ENCODE assay signal across 25 cellular contexts in genomic region chr5:59729820-59730219, GRCh38.
DNase-seq lines count a peak whose midpoint lies in the region; ATAC-seq, FAIRE-seq and TF ChIP-seq lines count a peak whose summit lies in the region.
"Had no signal": no experiment of that assay in that cellular context is flagged by ENCODE, and none has a peak within 500 bp of the region (broad histone marks: within the 10 kb centered on the region; RNA-seq: fewer than 3 reads in every experiment).

No MANE protein-coding gene starts in this region.

- FAIRE-seq in GM12878 (lab: Jason Lieb, UNC) = peak; percentile 13
- FAIRE-seq: A549, GM12891, GM19239 had no signal

- no peak for TF ChIP-seq POLR2A in GM12878 (IDR thresholded peaks at IDR 0.05; ENCODE audit: low read depth, low read length)

- CTCF ChIA-PET in GM12878 (lab: Yijun Ruan, JAX) = interaction anchor here (0.9 to 1.5 kb wide), 4 partner anchors 10 to 340 kb away, joined by 3 to 4 read pairs (median 4); no protein-coding TSS in a partner anchor

- H3K4me2 ChIP-seq in GM12878 (ENCODE audit: control insufficient read depth, insufficient read depth) = no peak overlapping the region
- no peak overlapping the region for H3K4me2 ChIP-seq in neural progenitor cell
- H3K4me2 ChIP-seq: A549; BLaER1 treated with 17β-estradiol and CSF1 and Interleukin-3, amounts not matched to agents 10 nM and 100 nM had no signal

- TF ChIP-seq EP300 in GM12878 (IDR thresholded peaks at IDR 0.05; ENCODE audit: borderline replicate concordance in 1 of 2, control insufficient read depth in 1 of 2, low read depth in 2 of 2, low read length in 2 of 2) = no peak

- H3F3A ChIP-seq in neural progenitor cell (ENCODE audit: low read depth) = no peaks in the 10 kb centered on the region

- no peak overlapping the region for H3K4me3 ChIP-seq in GM12878
- no peak overlapping the region for H3K4me3 ChIP-seq in neural progenitor cell
- H3K4me3 ChIP-seq: A549; BLaER1 treated with 17β-estradiol and CSF1 and Interleukin-3, amounts not matched to agents 10 nM and 100 nM had no signal

- H3K4me3 Mint-ChIP-seq in glutamatergic neuron (ENCODE audit: unreplicated experiment) (no peak overlapping the region), neural progenitor cell (no peak overlapping the region)
- H3K4me3 Mint-ChIP-seq: B cell; CD4-positive, alpha-beta T cell; CD8-positive, alpha-beta T cell had no signal

- no TSS peak for BruUV-seq in GM12878 (replicated peaks; lab: Mats Ljungman, UMichigan)

- no peaks in the 10 kb centered on the region for H3K36me3 Mint-ChIP-seq in glutamatergic neuron (ENCODE audit: unreplicated experiment)
- H3K36me3 Mint-ChIP-seq in neural progenitor cell = no peaks in the 10 kb centered on the region
- H3K36me3 Mint-ChIP-seq: CD8-positive, alpha-beta T cell had no signal

- H3K9me3 Mint-ChIP-seq in glutamatergic neuron (ENCODE audit: unreplicated experiment) (peaks cover 2% of the 10 kb centered on the region), neural progenitor cell (no peaks in the 10 kb centered on the region)
- H3K9me3 Mint-ChIP-seq: CD4-positive, alpha-beta T cell; CD8-positive, alpha-beta T cell had no signal

- no peak overlapping the region for H2AFZ ChIP-seq in GM12878 (ENCODE audit: control insufficient read depth, low read depth, low read length)
- H2AFZ ChIP-seq in neural progenitor cell (replicated peaks) = peak overlapping the region; percentile 19

- 88% methylated on average over 2 of the region's 2 CpGs for WGBS in GM12878 (ENCODE audit: insufficient coverage, insufficient replicate concordance, low lambda C conversion rate, missing lambda C conversion rate)

- H3K4me1 ChIP-seq in GM12878 (ENCODE audit: control insufficient read depth, insufficient read depth, low read length) = no peaks in the 10 kb centered on the region
- peaks cover 8% of the 10 kb centered on the region for H3K4me1 ChIP-seq in neural progenitor cell
- H3K4me1 ChIP-seq: BLaER1 treated with 17β-estradiol and CSF1 and Interleukin-3, amounts not matched to agents 10 nM and 100 nM; Caco-2 had no signal

- ATAC-seq in GM12878 (no peak), GM19455 (IDR thresholded peaks at IDR 0.05; ENCODE audit: unreplicated experiment) (no peak), sciatic nerve (no peak)
- ATAC-seq: A549; CD8-positive, alpha-beta T cell had no signal

- H3K27ac Mint-ChIP-seq in glutamatergic neuron (ENCODE audit: unreplicated experiment) (peak overlapping the region; percentile 20), neural progenitor cell (no peak overlapping the region)
- H3K27ac Mint-ChIP-seq: B cell; CD4-positive, alpha-beta T cell; CD8-positive, alpha-beta T cell had no signal

- no peak overlapping the region for H3K27ac ChIP-seq in GM12878 (ENCODE audit: control insufficient read depth, insufficient read depth)
- no peak overlapping the region for H3K27ac ChIP-seq in neural progenitor cell
- H3K27ac ChIP-seq: A549; BLaER1 treated with 17β-estradiol and CSF1 and Interleukin-3, amounts not matched to agents 10 nM and 100 nM; C4-2B had no signal

- no peak for TF ChIP-seq RAD21 in GM12878 (IDR thresholded peaks at IDR 0.05; ENCODE audit: insufficient read depth, low read depth, low read length)

- H3K9me3 ChIP-seq in GM12878 (replicated peaks; ENCODE audit: control insufficient read depth, insufficient read depth, low read length) = no peaks in the 10 kb centered on the region
- H3K9me3 ChIP-seq in neural progenitor cell (ENCODE audit: low read depth) = no peaks in the 10 kb centered on the region
- H3K9me3 ChIP-seq: A549; BLaER1 treated with 17β-estradiol and CSF1 and Interleukin-3, amounts not matched to agents 10 nM and 100 nM; Caco-2 had no signal

- in situ Hi-C loops in GM12878 (cut with MboI) = no loop called here

- no peaks in the 10 kb centered on the region for H3K27me3 ChIP-seq in GM12878 (replicated peaks in 1 of 2; ENCODE audit: control insufficient read depth in 2 of 2, insufficient read depth in 2 of 2, low read length in 1 of 2)
- H3K27me3 ChIP-seq in neural progenitor cell = no peaks in the 10 kb centered on the region
- H3K27me3 ChIP-seq: BLaER1 treated with 17β-estradiol and CSF1 and Interleukin-3, amounts not matched to agents 10 nM and 100 nM had no signal

- H4K20me1 ChIP-seq in GM12878 (ENCODE audit: control insufficient read depth, insufficient read depth) (no peaks in the 10 kb centered on the region), neural progenitor cell (ENCODE audit: low read depth) (no peaks in the 10 kb centered on the region)
- H4K20me1 ChIP-seq: BLaER1 treated with 17β-estradiol and CSF1 and Interleukin-3, amounts not matched to agents 10 nM and 100 nM had no signal

- H3K9ac ChIP-seq in GM12878 (ENCODE audit: control insufficient read depth, insufficient read depth, low read length) (no peak overlapping the region), neural progenitor cell (no peak overlapping the region)
- H3K9ac ChIP-seq: BLaER1 treated with 17β-estradiol and CSF1 and Interleukin-3, amounts not matched to agents 10 nM and 100 nM had no signal

- H3K27me3 Mint-ChIP-seq in glutamatergic neuron (ENCODE audit: unreplicated experiment) (peaks cover 2% of the 10 kb centered on the region), neural progenitor cell (ENCODE audit: insufficient read depth, low read depth) (no peaks in the 10 kb centered on the region)
- H3K27me3 Mint-ChIP-seq: B cell; CD4-positive, alpha-beta T cell had no signal

- H3K36me3 ChIP-seq in GM12878 (ENCODE audit: control insufficient read depth in 2 of 2, insufficient read depth in 2 of 2, low read length in 1 of 2) (no peaks in the 10 kb centered on the region), neural progenitor cell (no peaks in the 10 kb centered on the region)
- H3K36me3 ChIP-seq: BLaER1 treated with 17β-estradiol and CSF1 and Interleukin-3, amounts not matched to agents 10 nM and 100 nM had no signal

- SMC1A ChIA-PET in GM12878 (lab: Charles Lee; ENCODE audit: uncharacterized antibody, unreplicated experiment) = interaction anchor here (1.1 to 1.6 kb wide), 3 partner anchors 58 to 225 kb away, joined by 3 read pairs; no protein-coding TSS in a partner anchor

- H3K4me1 Mint-ChIP-seq in glutamatergic neuron (ENCODE audit: low read depth, unreplicated experiment) = peaks cover 51% of the 10 kb centered on the region
- peaks cover 9% of the 10 kb centered on the region for H3K4me1 Mint-ChIP-seq in neural progenitor cell

- DNase-seq in GM12878 (ENCODE audit: low read depth, low spot score) (no peak), glutamatergic neuron (no peak), neural progenitor cell (ENCODE audit: low spot score) (no peak), A172 (ENCODE audit: low spot score) (no peak), sciatic nerve (ENCODE audit: low spot score) (no peak)
- DNase-seq: 8988T; AML-193; Caco-2; Calu3; CD4-positive, alpha-beta T cell; CD8-positive, alpha-beta T cell; DMS 273 treated with DMSO at 0.1 percent for 48 hours; DMS153; DMS53; DMS79; DND-41; EL; GDM1 had no signal

- POLR2A ChIA-PET in GM12878 (lab: Charles Lee) = no interaction called here

- no peaks in the 10 kb centered on the region for H3K79me2 ChIP-seq in GM12878 (ENCODE audit: control insufficient read depth, insufficient read depth, low read length)
- no peaks in the 10 kb centered on the region for H3K79me2 ChIP-seq in neural progenitor cell (ENCODE audit: low read depth)

- TF ChIP-seq CTCF in GM12878 (IDR thresholded peaks at IDR 0.05 in 2 of 3, conservative IDR thresholded peaks at IDR 0.05 in 1 of 3; ENCODE audit: control insufficient read depth in 2 of 3, extremely low read depth in 1 of 3, insufficient read depth in 1 of 3, low read depth in 3 of 3, low read length in 3 of 3) = no peak
- no peak for TF ChIP-seq CTCF in glutamatergic neuron (IDR thresholded peaks at IDR 0.05; ENCODE audit: partially characterized antibody, unreplicated experiment)
- TF ChIP-seq CTCF in neural progenitor cell (IDR thresholded peaks at IDR 0.05) = no peak

- RAD21 ChIA-PET in GM12878 (lab: Charles Lee; ENCODE audit: unreplicated experiment) = no interaction called here

- intact Hi-C loops in GM12878 (cut with micrococcal nuclease; ENCODE audit: unreplicated experiment) (no loop called here), sciatic nerve (cut with DNase I) (no loop called here)

TF ChIP-seq in GM12878, 131 proteins besides CTCF, POLR2A, EP300 and RAD21 (continues in another document):
- TF ChIP-seq, protein P1, sequence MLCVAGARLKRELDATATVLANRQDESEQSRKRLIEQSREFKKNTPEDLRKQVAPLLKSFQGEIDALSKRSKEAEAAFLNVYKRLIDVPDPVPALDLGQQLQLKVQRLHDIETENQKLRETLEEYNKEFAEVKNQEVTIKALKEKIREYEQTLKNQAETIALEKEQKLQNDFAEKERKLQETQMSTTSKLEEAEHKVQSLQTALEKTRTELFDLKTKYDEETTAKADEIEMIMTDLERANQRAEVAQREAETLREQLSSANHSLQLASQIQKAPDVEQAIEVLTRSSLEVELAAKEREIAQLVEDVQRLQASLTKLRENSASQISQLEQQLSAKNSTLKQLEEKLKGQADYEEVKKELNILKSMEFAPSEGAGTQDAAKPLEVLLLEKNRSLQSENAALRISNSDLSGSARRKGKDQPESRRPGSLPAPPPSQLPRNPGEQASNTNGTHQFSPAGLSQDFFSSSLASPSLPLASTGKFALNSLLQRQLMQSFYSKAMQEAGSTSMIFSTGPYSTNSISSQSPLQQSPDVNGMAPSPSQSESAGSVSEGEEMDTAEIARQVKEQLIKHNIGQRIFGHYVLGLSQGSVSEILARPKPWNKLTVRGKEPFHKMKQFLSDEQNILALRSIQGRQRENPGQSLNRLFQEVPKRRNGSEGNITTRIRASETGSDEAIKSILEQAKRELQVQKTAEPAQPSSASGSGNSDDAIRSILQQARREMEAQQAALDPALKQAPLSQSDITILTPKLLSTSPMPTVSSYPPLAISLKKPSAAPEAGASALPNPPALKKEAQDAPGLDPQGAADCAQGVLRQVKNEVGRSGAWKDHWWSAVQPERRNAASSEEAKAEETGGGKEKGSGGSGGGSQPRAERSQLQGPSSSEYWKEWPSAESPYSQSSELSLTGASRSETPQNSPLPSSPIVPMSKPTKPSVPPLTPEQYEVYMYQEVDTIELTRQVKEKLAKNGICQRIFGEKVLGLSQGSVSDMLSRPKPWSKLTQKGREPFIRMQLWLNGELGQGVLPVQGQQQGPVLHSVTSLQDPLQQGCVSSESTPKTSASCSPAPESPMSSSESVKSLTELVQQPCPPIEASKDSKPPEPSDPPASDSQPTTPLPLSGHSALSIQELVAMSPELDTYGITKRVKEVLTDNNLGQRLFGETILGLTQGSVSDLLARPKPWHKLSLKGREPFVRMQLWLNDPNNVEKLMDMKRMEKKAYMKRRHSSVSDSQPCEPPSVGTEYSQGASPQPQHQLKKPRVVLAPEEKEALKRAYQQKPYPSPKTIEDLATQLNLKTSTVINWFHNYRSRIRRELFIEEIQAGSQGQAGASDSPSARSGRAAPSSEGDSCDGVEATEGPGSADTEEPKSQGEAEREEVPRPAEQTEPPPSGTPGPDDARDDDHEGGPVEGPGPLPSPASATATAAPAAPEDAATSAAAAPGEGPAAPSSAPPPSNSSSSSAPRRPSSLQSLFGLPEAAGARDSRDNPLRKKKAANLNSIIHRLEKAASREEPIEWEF (IDR thresholded peaks at IDR 0.05; ENCODE audit: insufficient replicate concordance, low read depth, low read length) = no peak
